In the genomic region with DNA sequence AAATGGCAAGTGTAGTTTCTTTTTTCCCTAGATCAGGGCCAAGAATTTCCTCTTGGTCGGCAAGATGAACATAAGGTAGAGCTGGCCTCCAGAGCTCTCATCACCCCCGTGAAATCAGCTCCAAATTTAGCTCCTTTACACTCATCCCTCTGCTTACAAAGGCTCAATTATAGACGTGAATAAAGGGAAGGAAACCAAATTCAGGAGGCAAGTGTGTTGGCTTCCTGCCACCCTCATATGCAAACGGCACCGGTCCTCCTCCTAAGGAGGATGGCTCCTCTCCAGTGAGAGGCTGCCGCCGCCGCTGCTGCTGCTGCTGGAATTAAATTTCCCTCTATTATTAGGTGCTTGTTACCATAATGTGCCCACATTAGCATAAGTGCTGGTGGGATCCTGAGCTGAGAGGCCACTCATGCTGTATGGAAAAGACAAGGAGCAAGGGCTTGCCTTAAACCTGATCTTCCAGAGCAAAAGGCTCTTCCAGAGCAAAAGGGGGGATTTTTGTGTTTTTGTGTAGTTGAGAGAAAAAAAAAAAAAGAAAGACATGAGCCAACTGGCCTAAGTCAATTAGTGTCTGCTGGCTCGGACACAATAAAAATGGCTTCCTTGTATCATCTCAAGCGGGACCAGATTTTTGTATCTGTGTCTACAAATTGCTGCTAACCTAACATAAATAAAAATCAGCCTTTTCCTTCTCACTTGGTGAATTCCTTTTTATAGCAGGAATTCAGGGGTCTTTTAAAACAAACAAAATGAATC, we compare ENCODE assay signal across 12 cellular contexts.
DNase-seq lines count a peak whose midpoint lies in the region; ATAC-seq and TF ChIP-seq lines count a peak whose summit lies in the region.
"Had no signal": no experiment of that assay in that cellular context is flagged by ENCODE, and none has a peak within 500 bp of the region (broad histone marks: within the 10 kb centered on the region; RNA-seq: fewer than 3 reads in every experiment).

No MANE protein-coding gene starts in this region.

- dilution Hi-C loops in IMR-90 (cut with HindIII; ENCODE audit: low sequenced_read_pairs, unreplicated experiment): no loop called here

- BruUV-seq in IMR-90 (replicated peaks; lab: Mats Ljungman, UMichigan): no TSS peak

- no peak for TF ChIP-seq RAD21 in IMR-90 (IDR thresholded peaks at IDR 0.05; ENCODE audit: low read length)

- H3K4me3 ChIP-seq in AG04450 (ENCODE audit: low read depth, low read length): no peak overlapping the region
- no peak overlapping the region for H3K4me3 ChIP-seq in IMR-90 (ENCODE audit: insufficient read depth, low read depth, low read length)
- H3K4me3 ChIP-seq in hepatocyte: no peak overlapping the region
- no peak overlapping the region for H3K4me3 ChIP-seq in spleen
- no peak overlapping the region for H3K4me3 ChIP-seq in left ventricle myocardium inferior
- H3K4me3 ChIP-seq: Peyer's patch, tibial artery had no signal

- no peak overlapping the region for H2BK5ac ChIP-seq in IMR-90 (ENCODE audit: low read depth, low read length, poor library complexity, severe bottlenecking)

- H3K9ac ChIP-seq in IMR-90 (ENCODE audit: low read depth, low read length): no peak overlapping the region

- intact Hi-C loops in IMR-90 (cut with micrococcal nuclease): no loop called here
- intact Hi-C loops in spleen (cut with DNase I; ENCODE audit: low total_unique reads): no loop called here
- intact Hi-C loops in left ventricle myocardium inferior (cut with micrococcal nuclease): no loop called here

- no peak overlapping the region for H2BK120ac ChIP-seq in IMR-90 (ENCODE audit: low read depth, low read length)

- H3K9me1 ChIP-seq in IMR-90 (ENCODE audit: insufficient read depth, low read length): no peaks in the 10 kb centered on the region

- no peak overlapping the region for H3K56ac ChIP-seq in IMR-90 (ENCODE audit: extremely low read depth, insufficient read depth, low read length)

- TF ChIP-seq POLR2A in IMR-90 (IDR thresholded peaks at IDR 0.05; ENCODE audit: low read depth, low read length) (no peak), spleen (IDR thresholded peaks at IDR 0.05) (no peak)

- peaks cover 9% of the 10 kb centered on the region; the same call in 1 of the 2 replicates for H3K9me3 ChIP-seq in AG04450 (ENCODE audit: control insufficient read depth, insufficient read depth, low read length)
- peaks cover 9% of the 10 kb centered on the region for H3K9me3 ChIP-seq in IMR-90 (ENCODE audit: control insufficient read depth, insufficient read depth, low read length)
- H3K9me3 ChIP-seq in hepatocyte (ENCODE audit: low read depth): no peaks in the 10 kb centered on the region
- peaks cover 0 to 5% (median 0%) of the 10 kb centered on the region in 8 donors for H3K9me3 ChIP-seq in spleen
- H3K9me3 ChIP-seq in left ventricle myocardium inferior (replicated peaks): peaks cover 6% of the 10 kb centered on the region
- H3K9me3 ChIP-seq: Peyer's patch, tibial artery had no signal

- H2AFZ ChIP-seq in IMR-90 (replicated peaks; ENCODE audit: low read length, poor library complexity) (peak overlapping the region; percentile 46), hepatocyte (no peak overlapping the region)

- no peak overlapping the region for H3K18ac ChIP-seq in IMR-90 (ENCODE audit: low read depth, low read length)

- DNase-seq in AG04450 (ENCODE audit: low read depth, low spot score) (no peak), IMR-90 (no peak), RPMI7951 (ENCODE audit: low read depth) (peak; percentile 42), hepatocyte (ENCODE audit: low spot score) (peak; percentile 26), spleen (no peak), GOT3 (lab: John Stamatoyannopoulos, UW) (no peak), left ventricle myocardium inferior (no peak)
- DNase-seq: HCEC 1CT, mammary epithelial cell, Peyer's patch, tibial artery had no signal

- WGBS in IMR-90 (ENCODE audit: extremely low coverage in 2 of 2, insufficient read length in 1 of 2), 2 experiments: no CpG with 5 or more reads among the region's 10 CpGs
- WGBS in hepatocyte (ENCODE audit: low lambda C conversion rate, missing lambda C conversion rate): 47% methylated on average over 10 of the region's 10 CpGs
- WGBS in spleen, 5 donors: 19 to 36% (median 21%) methylated on average over 10 of the region's 10 CpGs

- H3K27me3 ChIP-seq in AG04450 (ENCODE audit: control insufficient read depth, insufficient read depth, low read length) (peaks cover 15% of the 10 kb centered on the region), IMR-90 (ENCODE audit: control insufficient read depth, insufficient read depth, low read length) (peaks cover 10% of the 10 kb centered on the region; the same call in 1 of the 2 replicates), hepatocyte (no peaks in the 10 kb centered on the region), spleen (replicated peaks in 1 of 7) (peaks cover 0 to 14% (median 0%) of the 10 kb centered on the region in 7 donors), left ventricle myocardium inferior (ENCODE audit: low read depth) (peaks cover 15% of the 10 kb centered on the region)
- H3K27me3 ChIP-seq: Peyer's patch, tibial artery had no signal

- no peaks in the 10 kb centered on the region for H3K79me2 ChIP-seq in hepatocyte

- no peak for ATAC-seq in IMR-90 (ENCODE audit: low read depth)
- ATAC-seq in HG02759 (IDR thresholded peaks at IDR 0.05; ENCODE audit: unreplicated experiment): no peak

- H3K9me2 ChIP-seq in hepatocyte (replicated peaks; ENCODE audit: insufficient read depth): no peaks in the 10 kb centered on the region

- H4K20me1 ChIP-seq in IMR-90 (ENCODE audit: insufficient read depth, low read length): no peaks in the 10 kb centered on the region
- no peaks in the 10 kb centered on the region for H4K20me1 ChIP-seq in hepatocyte (ENCODE audit: insufficient read depth, poor library complexity, severe bottlenecking)

- in situ Hi-C loops in IMR-90 (cut with MboI; ENCODE audit: low sequenced_read_pairs): no loop called here

- H3K4me2 ChIP-seq in IMR-90 (ENCODE audit: low read depth, low read length): no peak overlapping the region
- H3K4me2 ChIP-seq in hepatocyte: peak overlapping the region; percentile 52

- no peak overlapping the region for H2BK15ac ChIP-seq in IMR-90 (ENCODE audit: low read depth, low read length)

- TF ChIP-seq CTCF in AG04450 (IDR thresholded peaks at IDR 0.05; ENCODE audit: low read depth, low read length) (no peak), IMR-90 (conservative IDR thresholded peaks at IDR 0.05; ENCODE audit: low read depth, low read length) (no peak), hepatocyte (IDR thresholded peaks at IDR 0.05; ENCODE audit: poor library complexity) (no peak), spleen (IDR thresholded peaks at IDR 0.05 in 8 of 11, conservative IDR thresholded peaks at IDR 0.05 in 3 of 11) (no peak), left ventricle myocardium inferior (IDR thresholded peaks at IDR 0.05; ENCODE audit: borderline replicate concordance) (no peak)

- H3K23ac ChIP-seq in IMR-90 (ENCODE audit: low read depth, low read length): 0 out of 2 replicates have a peak overlapping the region, but pooled peaks have one; percentile 12

- CTCF ChIA-PET in AG04450 (lab: Charles Lee) (interaction anchor here (0.6 to 1.5 kb wide), 2 partner anchors 379 to 386 kb away, joined by 3 to 4 read pairs; no protein-coding TSS in a partner anchor), IMR-90 (lab: Yijun Ruan, JAX) (interaction anchor here (0.7 kb wide), 1 partner anchor 268 kb away, joined by 3 read pairs; no protein-coding TSS in a partner anchor)

- H3K14ac ChIP-seq in IMR-90 (replicated peaks; ENCODE audit: low read depth, low read length): no peak overlapping the region

- H3K27ac ChIP-seq in AG04450 (ENCODE audit: low read depth, low read length) (peak overlapping the region; percentile 11), IMR-90 (ENCODE audit: insufficient read depth, low read length) (no peak overlapping the region), hepatocyte (no peak overlapping the region), spleen (no peak overlapping the region), left ventricle myocardium inferior (replicated peaks) (no peak overlapping the region)
- H3K27ac ChIP-seq: Peyer's patch, tibial artery had no signal

- no peak overlapping the region for H2BK20ac ChIP-seq in IMR-90 (ENCODE audit: low read depth, low read length)

- no peaks in the 10 kb centered on the region for H3K79me1 ChIP-seq in IMR-90 (ENCODE audit: low read depth in 1 of 2, low read length in 2 of 2)

- no peak overlapping the region for H4K8ac ChIP-seq in IMR-90 (ENCODE audit: low read depth in 2 of 2, low read length in 2 of 2)

- no peak overlapping the region for H4K5ac ChIP-seq in IMR-90 (ENCODE audit: low read depth, low read length)

- H4K91ac ChIP-seq in IMR-90 (ENCODE audit: insufficient read depth, low read depth, low read length): no peak overlapping the region

- no peak overlapping the region for H2AK5ac ChIP-seq in IMR-90 (ENCODE audit: low read depth, low read length)

- POLR2A ChIA-PET in AG04450 (lab: Yijun Ruan, JAX): no interaction called here
- POLR2A ChIA-PET in IMR-90 (lab: Charles Lee; ENCODE audit: unreplicated experiment): no interaction called here

- H3K36me3 ChIP-seq in IMR-90 (ENCODE audit: control insufficient read depth, insufficient read depth, low read length) (no peaks in the 10 kb centered on the region), hepatocyte (replicated peaks; ENCODE audit: insufficient read depth, low read depth) (no peaks in the 10 kb centered on the region), spleen (no peaks in the 10 kb centered on the region), left ventricle myocardium inferior (no peaks in the 10 kb centered on the region)
- H3K36me3 ChIP-seq: Peyer's patch, tibial artery had no signal

- H3K4ac ChIP-seq in IMR-90 (ENCODE audit: low read depth, low read length): no peak overlapping the region

- H3K4me1 ChIP-seq in IMR-90 (ENCODE audit: control insufficient read depth, insufficient read depth, low read length) (peaks cover 4% of the 10 kb centered on the region; the same call in 1 of the 2 replicates), hepatocyte (ENCODE audit: insufficient read depth) (no peaks in the 10 kb centered on the region), spleen (peaks cover 0 to 10% (median 0%) of the 10 kb centered on the region in 6 donors), left ventricle myocardium inferior (peaks cover 9% of the 10 kb centered on the region)
- H3K4me1 ChIP-seq: Peyer's patch had no signal

- H2AK9ac ChIP-seq in IMR-90 (replicated peaks; ENCODE audit: low read depth, low read length, poor library complexity): no peak overlapping the region

TF ChIP-seq in IMR-90, 13 proteins besides CTCF, POLR2A, EP300 and RAD21 (continues in another document):
- no peak for TF ChIP-seq BHLHE40 (IDR thresholded peaks at IDR 0.05; ENCODE audit: low read depth, low read length)
- TF ChIP-seq, protein P1, sequence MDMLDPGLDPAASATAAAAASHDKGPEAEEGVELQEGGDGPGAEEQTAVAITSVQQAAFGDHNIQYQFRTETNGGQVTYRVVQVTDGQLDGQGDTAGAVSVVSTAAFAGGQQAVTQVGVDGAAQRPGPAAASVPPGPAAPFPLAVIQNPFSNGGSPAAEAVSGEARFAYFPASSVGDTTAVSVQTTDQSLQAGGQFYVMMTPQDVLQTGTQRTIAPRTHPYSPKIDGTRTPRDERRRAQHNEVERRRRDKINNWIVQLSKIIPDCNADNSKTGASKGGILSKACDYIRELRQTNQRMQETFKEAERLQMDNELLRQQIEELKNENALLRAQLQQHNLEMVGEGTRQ (IDR thresholded peaks at IDR 0.05; ENCODE audit: low read depth, low read length): no peak
- no peak for TF ChIP-seq RFX5 (IDR thresholded peaks at IDR 0.05; ENCODE audit: low read depth, low read length)

Comparison
In these comparisons a context has a peak if more than half of its experiments do, and no peak if none do; other contexts are left out.
1. DNase-seq: peak in RPMI7951 (single experiment) and hepatocyte (single experiment); none in AG04450 (single experiment), IMR-90 (single experiment), spleen (single experiment), GOT3 (single experiment) and left ventricle myocardium inferior (single experiment).